In the genomic region with DNA sequence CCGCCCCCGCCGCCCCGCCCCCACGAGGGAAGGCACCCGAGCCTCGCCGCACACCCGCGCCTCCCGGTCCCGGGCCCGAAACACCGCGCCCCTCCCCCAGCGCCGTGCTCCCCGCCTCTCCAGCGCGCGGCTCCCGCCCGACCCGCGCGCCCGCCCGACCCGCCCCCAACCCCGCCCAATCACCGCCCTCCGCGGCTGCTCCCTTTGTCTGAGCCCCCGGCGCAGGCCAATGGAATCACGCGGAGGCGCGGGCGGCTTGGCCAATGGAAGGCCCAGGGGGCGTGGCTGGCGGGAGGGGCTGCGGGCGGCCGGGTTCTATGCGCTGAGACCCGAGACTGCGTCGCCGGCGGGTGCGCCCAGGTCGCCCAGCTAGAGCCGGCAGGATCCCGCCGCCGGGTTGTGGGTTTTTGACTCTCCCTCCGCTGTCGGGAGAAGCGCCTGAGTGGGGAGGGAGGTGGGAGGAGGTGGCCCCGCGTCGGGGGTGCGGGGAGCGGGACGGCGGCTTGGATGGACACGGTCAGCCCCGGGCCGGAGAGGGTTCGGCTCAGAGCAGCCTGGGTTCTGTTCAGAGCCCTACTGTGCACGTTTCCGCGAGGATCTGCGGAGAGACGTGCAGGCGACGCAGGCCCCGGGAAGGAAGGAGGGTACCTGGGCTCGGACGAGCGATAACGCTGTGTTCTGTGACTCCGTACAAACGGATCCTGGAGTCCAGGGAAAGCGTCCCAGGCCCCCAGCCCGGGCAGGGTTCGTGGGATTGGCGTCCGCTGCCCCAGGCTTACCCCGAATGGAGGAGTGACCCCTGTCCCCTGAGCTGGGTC, we compare ENCODE assay signal across 1 cellular context.
TF ChIP-seq lines count a peak whose summit lies in the region.

No MANE protein-coding gene starts in this region.

TF ChIP-seq in HEK293, 187 proteins besides CTCF, POLR2A, EP300 and RAD21 (continued from another document and continues in another):
- TF ChIP-seq, protein P1, sequence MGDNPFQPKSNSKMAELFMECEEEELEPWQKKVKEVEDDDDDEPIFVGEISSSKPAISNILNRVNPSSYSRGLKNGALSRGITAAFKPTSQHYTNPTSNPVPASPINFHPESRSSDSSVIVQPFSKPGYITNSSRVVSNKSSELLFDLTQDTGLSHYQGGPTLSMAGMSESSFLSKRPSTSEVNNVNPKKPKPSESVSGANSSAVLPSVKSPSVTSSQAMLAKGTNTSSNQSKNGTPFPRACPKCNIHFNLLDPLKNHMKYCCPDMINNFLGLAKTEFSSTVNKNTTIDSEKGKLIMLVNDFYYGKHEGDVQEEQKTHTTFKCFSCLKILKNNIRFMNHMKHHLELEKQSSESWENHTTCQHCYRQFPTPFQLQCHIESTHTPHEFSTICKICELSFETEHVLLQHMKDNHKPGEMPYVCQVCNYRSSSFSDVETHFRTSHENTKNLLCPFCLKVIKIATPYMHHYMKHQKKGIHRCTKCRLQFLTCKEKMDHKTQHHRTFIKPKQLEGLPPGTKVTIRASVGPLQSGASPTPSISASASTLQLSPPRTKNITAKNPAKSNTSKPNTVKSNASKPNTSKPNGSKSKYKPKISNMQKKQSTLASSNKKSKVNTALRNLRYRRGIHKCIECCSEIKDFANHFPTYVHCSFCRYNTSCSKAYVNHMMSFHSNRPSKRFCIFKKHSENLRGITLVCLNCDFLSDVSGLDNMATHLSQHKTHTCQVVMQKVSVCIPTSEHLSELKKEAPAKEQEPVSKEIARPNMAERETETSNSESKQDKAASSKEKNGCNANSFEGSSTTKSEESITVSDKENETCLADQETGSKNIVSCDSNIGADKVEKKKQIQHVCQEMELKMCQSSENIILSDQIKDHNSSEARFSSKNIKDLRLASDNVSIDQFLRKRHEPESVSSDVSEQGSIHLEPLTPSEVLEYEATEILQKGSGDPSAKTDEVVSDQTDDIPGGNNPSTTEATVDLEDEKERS (tag by site-specific recombination; IDR thresholded peaks at IDR 0.05): no peak
- TF ChIP-seq ZEB2 (tag by site-specific recombination; IDR thresholded peaks at IDR 0.05) (peak; percentile 37; the same call in 1 of the 2 replicates), SP3 (tag by site-specific recombination; IDR thresholded peaks at IDR 0.05) (peak; percentile 84), SP2 (tag by site-specific recombination; IDR thresholded peaks at IDR 0.05) (peak; percentile 63), KLF10 (tag by site-specific recombination; IDR thresholded peaks at IDR 0.05) (peak; percentile 99), ZBTB7A (tag by site-specific recombination; IDR thresholded peaks at IDR 0.05; ENCODE audit: low read depth) (peak; percentile 93), KLF16 (tag by site-specific recombination; IDR thresholded peaks at IDR 0.05) (peak; percentile 62; the same call in 1 of the 2 replicates), ZNF416 (tag by site-specific recombination; IDR thresholded peaks at IDR 0.05) (no peak), ZNF558 (tag by site-specific recombination; IDR thresholded peaks at IDR 0.05) (no peak), ZNF768 (tag by site-specific recombination; IDR thresholded peaks at IDR 0.05) (peak; percentile 45; the same call in 1 of the 2 replicates), ZBTB8A (tag by site-specific recombination; IDR thresholded peaks at IDR 0.05) (peak; percentile 94), OVOL3 (tag by site-specific recombination; IDR thresholded peaks at IDR 0.05) (no peak), KLF1 (tag by site-specific recombination; IDR thresholded peaks at IDR 0.05) (peak; percentile 58), SALL2 (tag by site-specific recombination; IDR thresholded peaks at IDR 0.05; ENCODE audit: borderline replicate concordance) (no peak), ZNF391 (tag by site-specific recombination; IDR thresholded peaks at IDR 0.05; ENCODE audit: borderline replicate concordance, low read depth) (peak; percentile 51; the same call in 1 of the 2 replicates), SP7 (tag by site-specific recombination; IDR thresholded peaks at IDR 0.05) (peak; percentile 60), BCL11B (tag by site-specific recombination; IDR thresholded peaks at IDR 0.05; ENCODE audit: low read depth) (peak; percentile 50), ZNF341 (tag by site-specific recombination; IDR thresholded peaks at IDR 0.05; ENCODE audit: low read depth) (peak; percentile 17; the same call in 1 of the 2 replicates), ZBTB20 (tag by site-specific recombination; IDR thresholded peaks at IDR 0.05) (peak; percentile 24; the same call in 1 of the 2 replicates), ZFHX2 (tag by site-specific recombination; conservative IDR thresholded peaks at IDR 0.05) (peak; percentile 26; the same call in 1 of the 2 replicates), ZNF610 (tag by site-specific recombination; IDR thresholded peaks at IDR 0.05; ENCODE audit: borderline replicate concordance) (0 out of 2 replicates have a peak, but pooled peaks have one; percentile 16), HOXC10 (CRISPR knock-in tag; IDR thresholded peaks at IDR 0.05) (no peak), ZNF629 (tag by site-specific recombination; IDR thresholded peaks at IDR 0.05) (peak; percentile 44; the same call in 1 of the 2 replicates), ZNF513 (tag by site-specific recombination; IDR thresholded peaks at IDR 0.05) (no peak), ZSCAN5A (tag by site-specific recombination; IDR thresholded peaks at IDR 0.05) (peak; percentile 41; the same call in 1 of the 2 replicates), ZFP3 (tag by site-specific recombination; IDR thresholded peaks at IDR 0.05; ENCODE audit: low read depth) (no peak), ZFP37 (tag by site-specific recombination; IDR thresholded peaks at IDR 0.05) (peak; percentile 36; the same call in 1 of the 2 replicates), ZSCAN16 (tag by site-specific recombination; IDR thresholded peaks at IDR 0.05) (no peak), ZSCAN23 (tag by site-specific recombination; IDR thresholded peaks at IDR 0.05) (peak; percentile 24; the same call in 1 of the 2 replicates), ZNF76 (tag by site-specific recombination; IDR thresholded peaks at IDR 0.05; ENCODE audit: borderline replicate concordance, low read depth) (no peak)
- TF ChIP-seq, protein P2, sequence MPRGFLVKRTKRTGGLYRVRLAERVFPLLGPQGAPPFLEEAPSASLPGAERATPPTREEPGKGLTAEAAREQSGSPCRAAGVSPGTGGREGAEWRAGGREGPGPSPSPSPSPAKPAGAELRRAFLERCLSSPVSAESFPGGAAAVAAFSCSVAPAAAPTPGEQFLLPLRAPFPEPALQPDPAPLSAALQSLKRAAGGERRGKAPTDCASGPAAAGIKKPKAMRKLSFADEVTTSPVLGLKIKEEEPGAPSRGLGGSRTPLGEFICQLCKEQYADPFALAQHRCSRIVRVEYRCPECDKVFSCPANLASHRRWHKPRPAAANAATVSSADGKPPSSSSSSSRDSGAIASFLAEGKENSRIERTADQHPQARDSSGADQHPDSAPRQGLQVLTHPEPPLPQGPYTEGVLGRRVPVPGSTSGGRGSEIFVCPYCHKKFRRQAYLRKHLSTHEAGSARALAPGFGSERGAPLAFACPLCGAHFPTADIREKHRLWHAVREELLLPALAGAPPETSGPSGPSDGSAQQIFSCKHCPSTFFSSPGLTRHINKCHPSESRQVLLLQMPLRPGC (tag by site-specific recombination; IDR thresholded peaks at IDR 0.05): 0 out of 2 replicates have a peak, but pooled peaks have one; percentile 32
- TF ChIP-seq, protein P3, sequence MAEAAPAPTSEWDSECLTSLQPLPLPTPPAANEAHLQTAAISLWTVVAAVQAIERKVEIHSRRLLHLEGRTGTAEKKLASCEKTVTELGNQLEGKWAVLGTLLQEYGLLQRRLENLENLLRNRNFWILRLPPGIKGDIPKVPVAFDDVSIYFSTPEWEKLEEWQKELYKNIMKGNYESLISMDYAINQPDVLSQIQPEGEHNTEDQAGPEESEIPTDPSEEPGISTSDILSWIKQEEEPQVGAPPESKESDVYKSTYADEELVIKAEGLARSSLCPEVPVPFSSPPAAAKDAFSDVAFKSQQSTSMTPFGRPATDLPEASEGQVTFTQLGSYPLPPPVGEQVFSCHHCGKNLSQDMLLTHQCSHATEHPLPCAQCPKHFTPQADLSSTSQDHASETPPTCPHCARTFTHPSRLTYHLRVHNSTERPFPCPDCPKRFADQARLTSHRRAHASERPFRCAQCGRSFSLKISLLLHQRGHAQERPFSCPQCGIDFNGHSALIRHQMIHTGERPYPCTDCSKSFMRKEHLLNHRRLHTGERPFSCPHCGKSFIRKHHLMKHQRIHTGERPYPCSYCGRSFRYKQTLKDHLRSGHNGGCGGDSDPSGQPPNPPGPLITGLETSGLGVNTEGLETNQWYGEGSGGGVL (tag by site-specific recombination; IDR thresholded peaks at IDR 0.05): peak; percentile 90
- TF ChIP-seq, protein P4, sequence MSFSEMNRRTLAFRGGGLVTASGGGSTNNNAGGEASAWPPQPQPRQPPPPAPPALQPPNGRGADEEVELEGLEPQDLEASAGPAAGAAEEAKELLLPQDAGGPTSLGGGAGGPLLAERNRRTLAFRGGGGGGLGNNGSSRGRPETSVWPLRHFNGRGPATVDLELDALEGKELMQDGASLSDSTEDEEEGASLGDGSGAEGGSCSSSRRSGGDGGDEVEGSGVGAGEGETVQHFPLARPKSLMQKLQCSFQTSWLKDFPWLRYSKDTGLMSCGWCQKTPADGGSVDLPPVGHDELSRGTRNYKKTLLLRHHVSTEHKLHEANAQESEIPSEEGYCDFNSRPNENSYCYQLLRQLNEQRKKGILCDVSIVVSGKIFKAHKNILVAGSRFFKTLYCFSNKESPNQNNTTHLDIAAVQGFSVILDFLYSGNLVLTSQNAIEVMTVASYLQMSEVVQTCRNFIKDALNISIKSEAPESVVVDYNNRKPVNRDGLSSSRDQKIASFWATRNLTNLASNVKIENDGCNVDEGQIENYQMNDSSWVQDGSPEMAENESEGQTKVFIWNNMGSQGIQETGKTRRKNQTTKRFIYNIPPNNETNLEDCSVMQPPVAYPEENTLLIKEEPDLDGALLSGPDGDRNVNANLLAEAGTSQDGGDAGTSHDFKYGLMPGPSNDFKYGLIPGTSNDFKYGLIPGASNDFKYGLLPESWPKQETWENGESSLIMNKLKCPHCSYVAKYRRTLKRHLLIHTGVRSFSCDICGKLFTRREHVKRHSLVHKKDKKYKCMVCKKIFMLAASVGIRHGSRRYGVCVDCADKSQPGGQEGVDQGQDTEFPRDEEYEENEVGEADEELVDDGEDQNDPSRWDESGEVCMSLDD (tag by site-specific recombination; IDR thresholded peaks at IDR 0.05): 0 out of 2 replicates have a peak, but pooled peaks have one; percentile 26
- TF ChIP-seq, protein P5, sequence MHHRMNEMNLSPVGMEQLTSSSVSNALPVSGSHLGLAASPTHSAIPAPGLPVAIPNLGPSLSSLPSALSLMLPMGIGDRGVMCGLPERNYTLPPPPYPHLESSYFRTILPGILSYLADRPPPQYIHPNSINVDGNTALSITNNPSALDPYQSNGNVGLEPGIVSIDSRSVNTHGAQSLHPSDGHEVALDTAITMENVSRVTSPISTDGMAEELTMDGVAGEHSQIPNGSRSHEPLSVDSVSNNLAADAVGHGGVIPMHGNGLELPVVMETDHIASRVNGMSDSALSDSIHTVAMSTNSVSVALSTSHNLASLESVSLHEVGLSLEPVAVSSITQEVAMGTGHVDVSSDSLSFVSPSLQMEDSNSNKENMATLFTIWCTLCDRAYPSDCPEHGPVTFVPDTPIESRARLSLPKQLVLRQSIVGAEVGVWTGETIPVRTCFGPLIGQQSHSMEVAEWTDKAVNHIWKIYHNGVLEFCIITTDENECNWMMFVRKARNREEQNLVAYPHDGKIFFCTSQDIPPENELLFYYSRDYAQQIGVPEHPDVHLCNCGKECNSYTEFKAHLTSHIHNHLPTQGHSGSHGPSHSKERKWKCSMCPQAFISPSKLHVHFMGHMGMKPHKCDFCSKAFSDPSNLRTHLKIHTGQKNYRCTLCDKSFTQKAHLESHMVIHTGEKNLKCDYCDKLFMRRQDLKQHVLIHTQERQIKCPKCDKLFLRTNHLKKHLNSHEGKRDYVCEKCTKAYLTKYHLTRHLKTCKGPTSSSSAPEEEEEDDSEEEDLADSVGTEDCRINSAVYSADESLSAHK (tag by site-specific recombination; IDR thresholded peaks at IDR 0.05): no peak
- TF ChIP-seq, protein P6, sequence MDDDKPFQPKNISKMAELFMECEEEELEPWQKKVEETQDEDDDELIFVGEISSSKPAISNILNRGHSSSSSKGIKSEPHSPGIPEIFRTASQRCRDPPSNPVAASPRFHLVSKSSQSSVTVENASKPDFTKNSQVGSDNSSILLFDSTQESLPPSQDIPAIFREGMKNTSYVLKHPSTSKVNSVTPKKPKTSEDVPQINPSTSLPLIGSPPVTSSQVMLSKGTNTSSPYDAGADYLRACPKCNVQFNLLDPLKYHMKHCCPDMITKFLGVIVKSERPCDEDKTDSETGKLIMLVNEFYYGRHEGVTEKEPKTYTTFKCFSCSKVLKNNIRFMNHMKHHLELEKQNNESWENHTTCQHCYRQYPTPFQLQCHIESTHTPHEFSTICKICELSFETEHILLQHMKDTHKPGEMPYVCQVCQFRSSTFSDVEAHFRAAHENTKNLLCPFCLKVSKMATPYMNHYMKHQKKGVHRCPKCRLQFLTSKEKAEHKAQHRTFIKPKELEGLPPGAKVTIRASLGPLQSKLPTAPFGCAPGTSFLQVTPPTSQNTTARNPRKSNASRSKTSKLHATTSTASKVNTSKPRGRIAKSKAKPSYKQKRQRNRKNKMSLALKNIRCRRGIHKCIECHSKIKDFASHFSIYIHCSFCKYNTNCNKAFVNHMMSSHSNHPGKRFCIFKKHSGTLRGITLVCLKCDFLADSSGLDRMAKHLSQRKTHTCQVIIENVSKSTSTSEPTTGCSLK (tag by site-specific recombination; IDR thresholded peaks at IDR 0.05): no peak
